30 cellular contexts compared by ENCODE assay signal in genomic region chr6:66533921-66534404, GRCh38.
"Had no signal": no experiment of that assay in that cellular context is flagged by ENCODE, and none has a peak within 500 bp of the region (broad histone marks: within the 10 kb centered on the region; RNA-seq: fewer than 3 reads in every experiment).

No MANE protein-coding gene starts in this region.

- H3K9me3 Mint-ChIP-seq: activated CD8-positive, alpha-beta T cell treated with anti-CD3 and anti-CD28 coated beads for 36 hours; nephron had no signal

- H3K27me3 ChIP-seq: brain microvascular endothelial cell, dorsolateral prefrontal cortex, gastrocnemius medialis, sigmoid colon, upper lobe of right lung had no signal

- H3K27ac ChIP-seq: brain microvascular endothelial cell, coronary artery, dorsolateral prefrontal cortex, gastrocnemius medialis, left ventricle myocardium inferior, parathyroid adenoma, psoas muscle, sigmoid colon, upper lobe of right lung had no signal

- H3K27ac Mint-ChIP-seq: activated B cell treated with CpG ODN at 0.5 μM for 24 hours; activated CD8-positive, alpha-beta T cell treated with anti-CD3 and anti-CD28 coated beads for 36 hours; activated T-helper 17 cell treated with anti-CD3 and anti-CD28 coated beads, Interleukin-2, amount 50 U/mL, for 72 hours; stimulated activated effector memory CD8-positive, alpha-beta T cell treated with anti-CD3 and anti-CD28 coated beads, Interleukin-12 subunit alpha, Interleukin-12 subunit beta, amount 100 ng/mL, for 72 hours; stimulated activated naive CD8-positive, alpha-beta T cell treated with anti-CD3 and anti-CD28 coated beads, Interleukin-15, Interleukin-2, amounts not matched to agents 100 ng/mL and 50 ng/mL, for 24 hours had no signal

- H3K36me3 ChIP-seq: brain microvascular endothelial cell, gastrocnemius medialis, left ventricle myocardium inferior, sigmoid colon, upper lobe of right lung had no signal

- ATAC-seq: activated CD8-positive, alpha-beta T cell treated with anti-CD3 and anti-CD28 coated beads for 36 hours; activated T-cell treated with anti-CD3 and anti-CD28 coated beads, Interleukin-2, amount 50 U/mL, for 4 hours; activated T-helper 17 cell treated with anti-CD3 and anti-CD28 coated beads, Interleukin-2, amount 50 U/mL, for 72 hours; gastrocnemius medialis; mucosa of descending colon; psoas muscle; stimulated activated effector memory CD8-positive, alpha-beta T cell treated with anti-CD3 and anti-CD28 coated beads, Interleukin-12 subunit alpha, Interleukin-12 subunit beta, amount 100 ng/mL, for 72 hours; upper lobe of right lung had no signal

- H3K4me1 Mint-ChIP-seq: activated B cell treated with CpG ODN at 0.5 μM for 24 hours; activated T-helper 17 cell treated with anti-CD3 and anti-CD28 coated beads, Interleukin-2, amount 50 U/mL, for 72 hours; stimulated activated effector memory CD8-positive, alpha-beta T cell treated with anti-CD3 and anti-CD28 coated beads, Interleukin-12 subunit alpha, Interleukin-12 subunit beta, amount 100 ng/mL, for 72 hours had no signal

- H3K79me2 ChIP-seq: parathyroid adenoma had no signal

- H3K4me1 ChIP-seq: gastrocnemius medialis, left ventricle myocardium inferior, parathyroid adenoma, psoas muscle, sigmoid colon, upper lobe of right lung had no signal

- H3K9ac ChIP-seq: parathyroid adenoma had no signal

- H2AFZ ChIP-seq: parathyroid adenoma had no signal

- DNase-seq: activated B cell treated with CpG ODN at 0.5 μM for 24 hours; activated CD4-positive, alpha-beta T cell treated with anti-CD3 and anti-CD28 coated beads, Interleukin-2, amount 50 U/mL, for 1 hour; activated CD8-positive, alpha-beta T cell treated with anti-CD3 and anti-CD28 coated beads for 36 hours; activated gamma-delta T cell treated with Interleukin-2 at 50 U/mL for 16 hours; activated naive CD4-positive, alpha-beta T cell treated with anti-CD3 and anti-CD28 coated beads, Interleukin-2, amount 50 U/mL, for 16 hours; activated T-cell treated with anti-CD3 and anti-CD28 coated beads, Interleukin-2, amount 50 U/mL, for 4 hours; amniotic stem cell; brain microvascular endothelial cell; dorsolateral prefrontal cortex; effector memory CD4-positive, alpha-beta T cell; erythroblast; gastrocnemius medialis; glutamatergic neuron; islet precursor cell; left ventricle myocardium inferior; mesendoderm; mucosa of descending colon; occipital lobe; psoas muscle; sigmoid colon; small intestine; stimulated activated CD4-positive, alpha-beta T cell treated with anti-CD3 and anti-CD28 coated beads, Interleukin-4, amount 100 ng/mL, for 24 hours; upper lobe of right lung had no signal

- H3K4me3 ChIP-seq: coronary artery, dorsolateral prefrontal cortex, gastrocnemius medialis, left ventricle myocardium inferior, lung, mucosa of descending colon, psoas muscle, sigmoid colon, upper lobe of right lung had no signal

- H3K4me3 Mint-ChIP-seq: activated B cell treated with CpG ODN at 0.5 μM for 24 hours; activated CD8-positive, alpha-beta T cell treated with anti-CD3 and anti-CD28 coated beads for 36 hours; activated T-cell treated with anti-CD3 and anti-CD28 coated beads, Interleukin-2, amount 50 U/mL, for 4 hours; activated T-helper 17 cell treated with anti-CD3 and anti-CD28 coated beads, Interleukin-2, amount 50 U/mL, for 72 hours; nephron; stimulated activated effector memory CD8-positive, alpha-beta T cell treated with anti-CD3 and anti-CD28 coated beads, Interleukin-12 subunit alpha, Interleukin-12 subunit beta, amount 100 ng/mL, for 72 hours; stimulated activated naive CD8-positive, alpha-beta T cell treated with anti-CD3 and anti-CD28 coated beads, Interleukin-15, Interleukin-2, amounts not matched to agents 100 ng/mL and 50 ng/mL, for 24 hours had no signal

- H3K27me3 Mint-ChIP-seq: activated B cell treated with CpG ODN at 0.5 μM for 24 hours; activated CD8-positive, alpha-beta T cell treated with anti-CD3 and anti-CD28 coated beads for 36 hours; activated T-helper 17 cell treated with anti-CD3 and anti-CD28 coated beads, Interleukin-2, amount 50 U/mL, for 72 hours; stimulated activated naive CD8-positive, alpha-beta T cell treated with anti-CD3 and anti-CD28 coated beads, Interleukin-15, Interleukin-2, amounts not matched to agents 100 ng/mL and 50 ng/mL, for 24 hours had no signal

- H3K36me3 Mint-ChIP-seq: stimulated activated effector memory CD8-positive, alpha-beta T cell treated with anti-CD3 and anti-CD28 coated beads, Interleukin-12 subunit alpha, Interleukin-12 subunit beta, amount 100 ng/mL, for 72 hours had no signal

- H3K9me3 ChIP-seq: gastrocnemius medialis, left ventricle myocardium inferior, psoas muscle, sigmoid colon, upper lobe of right lung had no signal
